9 cellular contexts compared by ENCODE assay signal in genomic region chr14:73789996-73790581, GRCh38.
DNase-seq lines count a peak whose midpoint lies in the region; ATAC-seq and TF ChIP-seq lines count a peak whose summit lies in the region.
"Had no signal": no experiment of that assay in that cellular context is flagged by ENCODE, and none has a peak within 500 bp of the region (broad histone marks: within the 10 kb centered on the region; RNA-seq: fewer than 3 reads in every experiment).

No MANE protein-coding gene starts in this region.

- H3K27ac Mint-ChIP-seq in CD4-positive, CD25-positive, alpha-beta regulatory T cell, result no peak overlapping the region
- H3K27ac Mint-ChIP-seq in glutamatergic neuron (ENCODE audit: unreplicated experiment), result no peak overlapping the region

- no peaks in the 10 kb centered on the region for H3K9me3 Mint-ChIP-seq in CD4-positive, CD25-positive, alpha-beta regulatory T cell
- H3K9me3 Mint-ChIP-seq in glutamatergic neuron (ENCODE audit: unreplicated experiment), result peaks cover 6% of the 10 kb centered on the region

- no peak for TF ChIP-seq CTCF in WI38 (IDR thresholded peaks at IDR 0.05; ENCODE audit: low read depth, low read length)
- TF ChIP-seq CTCF in glutamatergic neuron (IDR thresholded peaks at IDR 0.05; ENCODE audit: partially characterized antibody, unreplicated experiment), result no peak

- no peak overlapping the region for H3K4me3 ChIP-seq in CD4-positive, CD25-positive, alpha-beta regulatory T cell (ENCODE audit: low read depth, low read length)
- H3K4me3 ChIP-seq in WI38 (ENCODE audit: low read depth, low read length), result peak overlapping the region; percentile 29

- no peak for DNase-seq in CD4-positive, CD25-positive, alpha-beta regulatory T cell
- DNase-seq in glutamatergic neuron, result peak; percentile 39
- DNase-seq in putamen (ENCODE audit: low spot score), result peak; percentile 92
- no peak for DNase-seq in Kasumi-1 (lab: John Stamatoyannopoulos, UW)
- DNase-seq in germinal center (ENCODE audit: low spot score), result no peak
- DNase-seq: central memory CD4-positive, alpha-beta T cell had no signal

- no peaks in the 10 kb centered on the region for H3K27me3 ChIP-seq in CD4-positive, CD25-positive, alpha-beta regulatory T cell (ENCODE audit: control insufficient read depth, insufficient read depth, low read length)

- peak overlapping the region in 2 of 4 donors; percentile 21 to 27 for H3K4me3 Mint-ChIP-seq in CD4-positive, CD25-positive, alpha-beta regulatory T cell
- peak overlapping the region; percentile 46 for H3K4me3 Mint-ChIP-seq in glutamatergic neuron (ENCODE audit: unreplicated experiment)

- H3K36me3 Mint-ChIP-seq in CD4-positive, CD25-positive, alpha-beta regulatory T cell, result no peaks in the 10 kb centered on the region
- no peaks in the 10 kb centered on the region for H3K36me3 Mint-ChIP-seq in glutamatergic neuron (ENCODE audit: unreplicated experiment)

- ATAC-seq in CD4-positive, CD25-positive, alpha-beta regulatory T cell (ENCODE audit: low read depth in 2 of 2), result no peak
- no peak for ATAC-seq in HG03139 (IDR thresholded peaks at IDR 0.05; ENCODE audit: unreplicated experiment)
- ATAC-seq in GM21723 (IDR thresholded peaks at IDR 0.05; ENCODE audit: unreplicated experiment), result no peak

- H3K27me3 Mint-ChIP-seq in CD4-positive, CD25-positive, alpha-beta regulatory T cell, result no peaks in the 10 kb centered on the region
- H3K27me3 Mint-ChIP-seq in glutamatergic neuron (ENCODE audit: unreplicated experiment), result peaks cover 10% of the 10 kb centered on the region

- peaks cover 27 to 33% (median 30%) of the 10 kb centered on the region in 4 donors for H3K4me1 Mint-ChIP-seq in CD4-positive, CD25-positive, alpha-beta regulatory T cell
- H3K4me1 Mint-ChIP-seq in glutamatergic neuron (ENCODE audit: low read depth, unreplicated experiment), result peaks cover 27% of the 10 kb centered on the region

- H3K36me3 ChIP-seq in CD4-positive, CD25-positive, alpha-beta regulatory T cell (ENCODE audit: control insufficient read depth, insufficient read depth, low read length), result no peaks in the 10 kb centered on the region

- H3K27ac ChIP-seq in CD4-positive, CD25-positive, alpha-beta regulatory T cell (ENCODE audit: insufficient read depth, low read length, poor library complexity, severe bottlenecking), result peak overlapping the region; percentile 19

- H3K9me3 ChIP-seq in CD4-positive, CD25-positive, alpha-beta regulatory T cell (ENCODE audit: control insufficient read depth in 2 of 2, low read length in 2 of 2), result no peaks in the 10 kb centered on the region

- peaks cover 35% of the 10 kb centered on the region for H3K4me1 ChIP-seq in CD4-positive, CD25-positive, alpha-beta regulatory T cell (ENCODE audit: control insufficient read depth, insufficient read depth, low read length, poor library complexity, severe bottlenecking)

Comparison
In these comparisons a context has a peak if more than half of its experiments do, and no peak if none do; other contexts are left out.
1. DNase-seq: peak in glutamatergic neuron (single experiment) and putamen (single experiment); none in CD4-positive, CD25-positive, alpha-beta regulatory T cell (0 of 3), Kasumi-1 (0 of 2) and germinal center (single experiment).